In the genomic region with DNA sequence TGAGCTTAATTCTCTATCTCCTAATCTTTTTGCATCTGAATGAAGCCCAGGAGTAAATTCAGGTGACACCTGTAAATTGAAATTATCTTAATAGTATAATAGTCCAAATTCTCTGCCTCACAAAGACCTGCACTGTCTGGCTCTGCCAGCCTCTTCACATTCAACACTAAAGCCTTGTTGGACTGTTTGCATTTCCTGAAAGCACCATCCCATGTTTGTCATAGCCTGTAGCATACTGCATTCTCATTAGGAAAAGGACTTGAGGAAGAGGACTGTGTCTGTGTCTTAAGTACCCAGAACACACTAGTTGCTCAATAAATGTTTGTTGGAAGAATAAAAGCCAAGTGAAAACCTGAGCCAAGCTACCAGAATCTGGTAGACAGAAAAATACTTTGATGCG, we compare ENCODE assay signal across 22 cellular contexts.
"Had no signal": no experiment of that assay in that cellular context is flagged by ENCODE, and none has a peak within 500 bp of the region (broad histone marks: within the 10 kb centered on the region; RNA-seq: fewer than 3 reads in every experiment).

No MANE protein-coding gene starts in this region.

- H3K4me2 ChIP-seq: hepatocyte had no signal

- H3K9me3 Mint-ChIP-seq: endodermal cell; naive B cell; nephron; stimulated activated memory B cell treated with anti-CD40 and anti-IgM and Interleukin-4, amounts not matched to agents 10 μg/mL and 1 μg/mL and 100 μg/mL, for 72 hours; stimulated activated naive CD8-positive, alpha-beta T cell treated with anti-CD3 and anti-CD28 coated beads, Interleukin-15, Interleukin-2, amounts not matched to agents 100 ng/mL and 50 ng/mL, for 24 hours had no signal

- ATAC-seq: left colon; pancreas; right cardiac atrium; stimulated activated memory B cell treated with anti-CD40 and anti-IgM and Interleukin-4, amounts not matched to agents 10 μg/mL and 1 μg/mL and 100 μg/mL, for 72 hours; upper lobe of right lung had no signal

- H3K4me1 ChIP-seq: esophagus muscularis mucosa, pancreas, tibial nerve, upper lobe of right lung had no signal

- H3K9me3 ChIP-seq: esophagus muscularis mucosa, pancreas, tibial nerve, upper lobe of right lung, vagina had no signal

- H3K4me3 Mint-ChIP-seq: endodermal cell; naive B cell; nephron; stimulated activated memory B cell treated with anti-CD40 and anti-IgM and Interleukin-4, amounts not matched to agents 10 μg/mL and 1 μg/mL and 100 μg/mL, for 72 hours; stimulated activated naive CD8-positive, alpha-beta T cell treated with anti-CD3 and anti-CD28 coated beads, Interleukin-15, Interleukin-2, amounts not matched to agents 100 ng/mL and 50 ng/mL, for 24 hours had no signal

- FAIRE-seq: endothelial cell of umbilical vein, pancreas had no signal

- DNase-seq: effector CD4-positive, alpha-beta T cell; endodermal cell; left colon; mesendoderm; naive B cell; occipital lobe; pancreas; right cardiac atrium; stimulated activated CD4-positive, alpha-beta T cell treated with anti-CD3 and anti-CD28 coated beads, Interleukin-15, amount 100 ng/mL, for 24 hours; stimulated activated CD4-positive, alpha-beta T cell treated with anti-CD3 and anti-CD28 coated beads, Interleukin-1b, Interleukin-23, amount 100 ng/mL, for 48 hours; stimulated activated CD4-positive, alpha-beta T cell treated with anti-CD3 and anti-CD28 coated beads, Interleukin-4, amount 100 ng/mL, for 24 hours; upper lobe of right lung had no signal

- H2AFZ ChIP-seq: hepatocyte had no signal

- H3K27me3 Mint-ChIP-seq: naive B cell; progenitor cell of endocrine pancreas; stimulated activated memory B cell treated with anti-CD40 and anti-IgM and Interleukin-4, amounts not matched to agents 10 μg/mL and 1 μg/mL and 100 μg/mL, for 72 hours; stimulated activated naive CD8-positive, alpha-beta T cell treated with anti-CD3 and anti-CD28 coated beads, Interleukin-15, Interleukin-2, amounts not matched to agents 100 ng/mL and 50 ng/mL, for 24 hours had no signal

- H3K4me3 ChIP-seq: coronary artery, esophagus muscularis mucosa, hepatocyte, pancreas, tibial nerve, upper lobe of right lung, vagina had no signal

- H3K4me1 Mint-ChIP-seq: endodermal cell; naive B cell; stimulated activated memory B cell treated with anti-CD40 and anti-IgM and Interleukin-4, amounts not matched to agents 10 μg/mL and 1 μg/mL and 100 μg/mL, for 72 hours had no signal

- H3K27ac Mint-ChIP-seq: endodermal cell; nephron; progenitor cell of endocrine pancreas; stimulated activated memory B cell treated with anti-CD40 and anti-IgM and Interleukin-4, amounts not matched to agents 10 μg/mL and 1 μg/mL and 100 μg/mL, for 72 hours; stimulated activated naive CD8-positive, alpha-beta T cell treated with anti-CD3 and anti-CD28 coated beads, Interleukin-15, Interleukin-2, amounts not matched to agents 100 ng/mL and 50 ng/mL, for 24 hours had no signal

- H3K27me3 ChIP-seq: esophagus muscularis mucosa, hepatocyte, pancreas, tibial nerve, upper lobe of right lung, vagina had no signal

- H3K27ac ChIP-seq: coronary artery, esophagus muscularis mucosa, hepatocyte, pancreas, tibial nerve, upper lobe of right lung, vagina had no signal

- H3K79me2 ChIP-seq: hepatocyte had no signal
